Comparison of ENCODE assay signal across 28 cellular contexts in genomic region chr1:29497395-29498125, GRCh38.
"Had no signal": no experiment of that assay in that cellular context is flagged by ENCODE, and none has a peak within 500 bp of the region (broad histone marks: within the 10 kb centered on the region; RNA-seq: fewer than 3 reads in every experiment).

No MANE protein-coding gene starts in this region.

- FAIRE-seq: kidney had no signal

- H3K9me3 ChIP-seq: adrenal gland, colonic mucosa had no signal

- H3K4me3 ChIP-seq: adrenal gland, cardiac muscle cell, colonic mucosa, upper lobe of left lung had no signal

- H3K27me3 ChIP-seq: adrenal gland, cardiac muscle cell, colonic mucosa, upper lobe of left lung had no signal

- H3K36me3 ChIP-seq: adrenal gland, cardiac muscle cell, colonic mucosa, upper lobe of left lung had no signal

- H3K36me3 Mint-ChIP-seq: activated naive CD8-positive, alpha-beta T cell treated with anti-CD3 and anti-CD28 coated beads for 36 hours; brain had no signal

- H3K9me3 Mint-ChIP-seq: activated T-helper 2 cell treated with anti-CD3 and anti-CD28 coated beads, Interferon-gamma antibody, Interleukin-2, Interleukin-4, amounts not matched to agents 10 μg/mL and 5 μg/mL and 100 μg/mL, durations not matched to agents 14 hours and 24 hours and 36 hours; T-helper 2 cell treated with Interferon-gamma antibody and Interleukin-4, amounts not matched to agents 5 μg/mL and 100 μg/mL, for 36 hours had no signal

- H3K4me3 Mint-ChIP-seq: activated naive CD4-positive, alpha-beta T cell treated with anti-CD3 and anti-CD28 coated beads for 36 hours; activated naive CD8-positive, alpha-beta T cell treated with anti-CD3 and anti-CD28 coated beads for 36 hours; brain; endodermal cell; naive thymus-derived CD4-positive, alpha-beta T cell; neural crest cell; T-helper 2 cell treated with Interferon-gamma antibody and Interleukin-4, amounts not matched to agents 5 μg/mL and 100 μg/mL, for 36 hours had no signal

- H3K27ac Mint-ChIP-seq: activated naive CD4-positive, alpha-beta T cell treated with anti-CD3 and anti-CD28 coated beads for 36 hours; activated naive CD8-positive, alpha-beta T cell treated with anti-CD3 and anti-CD28 coated beads for 36 hours; activated T-helper 2 cell treated with anti-CD3 and anti-CD28 coated beads, Interferon-gamma antibody, Interleukin-2, Interleukin-4, amounts not matched to agents 10 μg/mL and 5 μg/mL and 100 μg/mL, durations not matched to agents 14 hours and 24 hours and 36 hours; endodermal cell; naive thymus-derived CD4-positive, alpha-beta T cell; T-helper 2 cell treated with Interferon-gamma antibody and Interleukin-4, amounts not matched to agents 5 μg/mL and 100 μg/mL, for 36 hours had no signal

- H3K4me1 ChIP-seq: adrenal gland, colonic mucosa, upper lobe of left lung had no signal

- ATAC-seq: esophagus mucosa; left colon; naive thymus-derived CD4-positive, alpha-beta T cell; right cardiac atrium; stimulated activated naive CD8-positive, alpha-beta T cell treated with anti-CD3 and anti-CD28 coated beads, Interleukin-15, Interleukin-2, amounts not matched to agents 100 U/mL and 50 U/mL, for 24 hours had no signal

- H3K27ac ChIP-seq: adrenal gland, cardiac muscle cell, colonic mucosa, upper lobe of left lung had no signal

- H3K4me1 Mint-ChIP-seq: activated naive CD8-positive, alpha-beta T cell treated with anti-CD3 and anti-CD28 coated beads for 36 hours had no signal

- DNase-seq: activated CD4-positive, alpha-beta T cell treated with anti-CD3 and anti-CD28 coated beads for 4 hours; activated CD4-positive, alpha-beta T cell treated with anti-CD3 and anti-CD28 coated beads, Interleukin-2, amount 50 U/mL, for 4 hours; activated CD4-positive, CD25-positive, alpha-beta regulatory T cell; activated naive CD4-positive, alpha-beta T cell treated with anti-CD3 and anti-CD28 coated beads for 36 hours; activated naive CD8-positive, alpha-beta T cell treated with anti-CD3 and anti-CD28 coated beads for 36 hours; activated T-cell treated with anti-CD3 and anti-CD28 coated beads, Interleukin-2, amount 50 U/mL, for 48 hours; adrenal gland; cerebellar nuclear complex; colonic mucosa; endodermal cell; foreskin fibroblast; hippocampal formation; kidney; left colon; midbrain; naive thymus-derived CD4-positive, alpha-beta T cell; occipital lobe; right cardiac atrium; stimulated activated CD4-positive, alpha-beta T cell treated with anti-CD3 and anti-CD28 coated beads, Interleukin-4, amount 100 ng/mL, for 1 hour; stimulated activated naive CD8-positive, alpha-beta T cell treated with anti-CD3 and anti-CD28 coated beads, Interleukin-15, Interleukin-2, amounts not matched to agents 100 U/mL and 50 U/mL, for 24 hours; T-helper 1 cell had no signal
